In genomic region chr16:82936941-82937551, GRCh38 we compare ENCODE assay signal across 16 cellular contexts.
A peak's percentile ranks its signal among the peaks of the same experiment; 100 is the strongest.
DNase-seq lines count a peak whose midpoint lies in the region; ATAC-seq and TF ChIP-seq lines count a peak whose summit lies in the region.
"Had no signal": no experiment of that assay in that cellular context is flagged by ENCODE, and none has a peak within 500 bp of the region (broad histone marks: within the 10 kb centered on the region; RNA-seq: fewer than 3 reads in every experiment).

No MANE protein-coding gene starts in this region.

- H3K27ac ChIP-seq in SJSA1 = peak overlapping the region; percentile 50
- H3K27ac ChIP-seq: dorsolateral prefrontal cortex, hepatocyte, prostate gland, stomach had no signal

- ATAC-seq in esophagus mucosa (peak; percentile 29), GM18519 (IDR thresholded peaks at IDR 0.05; ENCODE audit: low FRiP score, unreplicated experiment) (no peak)

- CTCF ChIA-PET in GM10248 (lab: Yijun Ruan, JAX) = interaction anchor here (1.8 kb wide), 1 partner anchor 16 kb away, joined by 6 read pairs; no protein-coding TSS in a partner anchor

- H3K9me3 ChIP-seq in SJSA1 (replicated peaks) = peaks cover 5% of the 10 kb centered on the region; the same call in 1 of the 2 replicates
- H3K9me3 ChIP-seq: BE2C, prostate gland had no signal

- H3K4me1 ChIP-seq in SJSA1 (replicated peaks) = peaks cover 14% of the 10 kb centered on the region
- H3K4me1 ChIP-seq: BE2C, prostate gland, stomach had no signal

- no peaks in the 10 kb centered on the region for H3K36me3 ChIP-seq in SJSA1
- H3K36me3 ChIP-seq: BE2C, prostate gland, stomach had no signal

- no peak overlapping the region for H3K4me3 ChIP-seq in SJSA1
- H3K4me3 ChIP-seq: dorsolateral prefrontal cortex, hepatocyte, prostate gland, stomach had no signal

- no peak for TF ChIP-seq CTCF in GM10248 (IDR thresholded peaks at IDR 0.05; ENCODE audit: control extremely low read depth, extremely low read depth, low read depth, missing control alignments)

- DNase-seq in ELR (ENCODE audit: low read depth) (peak; percentile 77), SJSA1 (ENCODE audit: low read depth in 1 of 2, low spot score in 2 of 2) (peak; percentile 59 to 89), non-pigmented ciliary epithelial cell (ENCODE audit: low read depth) (peak; percentile 58), COLO668 (lab: John Stamatoyannopoulos, UW; ENCODE audit: unreplicated experiment) (no peak), GM10248 (ENCODE audit: extremely low spot score) (no peak), superior temporal gyrus (ENCODE audit: extremely low spot score) (no peak)
- DNase-seq: activated naive CD4-positive, alpha-beta T cell treated with anti-CD3 and anti-CD28 coated beads for 36 hours; BE2C; dorsolateral prefrontal cortex; NCI-H2227 treated with DMSO at 0.1 percent for 48 hours; stomach; T-helper 9 cell had no signal

- POLR2A ChIA-PET in GM10248 (lab: Yijun Ruan, JAX) = no interaction called here

- H3K27me3 ChIP-seq in SJSA1 (replicated peaks) = no peaks in the 10 kb centered on the region
- H3K27me3 ChIP-seq: BE2C, dorsolateral prefrontal cortex, hepatocyte, stomach had no signal

Comparison
In these comparisons a context has a peak if more than half of its experiments do, and no peak if none do; other contexts are left out.
1. DNase-seq: peak in ELR (single experiment), SJSA1 (2 of 2) and non-pigmented ciliary epithelial cell (single experiment); none in COLO668 (single experiment), GM10248 (single experiment) and superior temporal gyrus (single experiment).